ENCODE assay signal across 8 cellular contexts in the genomic region with DNA sequence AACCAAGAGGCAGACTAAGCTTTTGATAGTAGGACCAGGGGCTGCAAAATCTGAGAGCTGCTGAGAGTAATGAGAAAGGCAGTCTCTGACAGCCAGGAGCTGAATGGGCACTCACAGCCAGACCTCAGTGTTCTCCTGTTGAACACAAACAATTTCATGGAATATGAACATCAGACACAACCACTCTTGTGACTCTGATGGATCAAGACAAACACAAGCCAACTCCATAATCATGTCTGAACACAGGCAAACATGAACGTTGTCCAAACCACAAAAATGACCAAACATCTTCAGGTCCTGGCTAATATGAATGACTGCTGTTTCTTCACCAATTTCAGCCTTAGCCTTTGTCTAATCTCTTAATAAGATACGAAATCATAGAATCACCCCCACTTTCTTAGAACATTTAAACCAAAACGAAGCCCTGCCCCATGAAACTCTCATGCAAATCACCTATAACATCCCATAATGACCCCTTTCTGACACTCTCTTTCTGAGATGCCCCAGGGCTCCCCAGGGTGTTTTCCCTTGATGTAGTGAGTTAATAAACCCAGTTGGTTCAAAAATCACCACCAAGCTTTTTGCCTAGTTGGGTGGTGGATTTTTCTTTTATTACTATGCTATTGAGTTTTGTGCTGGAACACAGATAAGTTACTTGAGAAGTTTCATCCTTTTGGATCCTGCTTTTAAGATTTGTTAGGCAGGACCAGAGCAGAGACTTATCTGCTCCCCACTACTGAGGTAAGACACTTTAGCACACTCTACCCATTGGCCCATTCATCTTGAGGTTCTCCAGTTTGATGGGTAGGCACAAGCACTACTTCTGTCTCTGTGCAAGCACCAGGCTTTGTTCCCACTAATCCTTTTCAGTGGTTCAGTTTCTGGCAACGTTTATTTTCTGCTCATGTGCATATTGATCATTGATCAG. TPM values are rescaled to one million over a fixed set of nuclear protein-coding genes. Genes with fewer than 3 reads are reported as not detected.
DNase-seq lines count a peak whose midpoint lies in the region; ATAC-seq, FAIRE-seq and TF ChIP-seq lines count a peak whose summit lies in the region.

No MANE protein-coding gene starts in this region.

- no peak overlapping the region for H3K18ac ChIP-seq in IMR-90 (ENCODE audit: low read depth, low read length)

- in situ Hi-C loops in IMR-90 (cut with MboI; ENCODE audit: low sequenced_read_pairs): loop anchor here (5.0 kb wide), 1 partner anchor 292 kb away; no protein-coding TSS in a partner anchor

- no peaks in the 10 kb centered on the region for H3K4me1 ChIP-seq in IMR-90 (ENCODE audit: control insufficient read depth, insufficient read depth, low read length)

- H2AK5ac ChIP-seq in IMR-90 (ENCODE audit: low read depth, low read length): 0 out of 2 replicates have a peak overlapping the region, but pooled peaks have one; percentile 7

- H3K36me3 Mint-ChIP-seq in glutamatergic neuron (ENCODE audit: unreplicated experiment): no peaks in the 10 kb centered on the region

- no peak overlapping the region for H2BK20ac ChIP-seq in IMR-90 (ENCODE audit: low read depth, low read length)

- TF ChIP-seq POLR2A in IMR-90 (IDR thresholded peaks at IDR 0.05; ENCODE audit: low read depth, low read length): no peak

- H3K56ac ChIP-seq in IMR-90 (ENCODE audit: extremely low read depth, insufficient read depth, low read length): no peak overlapping the region

- peak overlapping the region; percentile 24 for H2AFZ ChIP-seq in IMR-90 (replicated peaks; ENCODE audit: low read length, poor library complexity)

- TF ChIP-seq CTCF in IMR-90 (conservative IDR thresholded peaks at IDR 0.05; ENCODE audit: low read depth, low read length) (no peak), glutamatergic neuron (IDR thresholded peaks at IDR 0.05; ENCODE audit: partially characterized antibody, unreplicated experiment) (no peak)

- intact Hi-C loops in IMR-90 (cut with micrococcal nuclease): loop anchor here (2.0 kb wide), 1 partner anchor 64 kb away; no protein-coding TSS in a partner anchor

- H3K14ac ChIP-seq in IMR-90 (replicated peaks; ENCODE audit: low read depth, low read length): no peak overlapping the region

- BruUV-seq in IMR-90 (replicated peaks; lab: Mats Ljungman, UMichigan): no TSS peak

- H3K27me3 ChIP-seq in IMR-90 (ENCODE audit: control insufficient read depth, insufficient read depth, low read length): no peaks in the 10 kb centered on the region

- H3K9me1 ChIP-seq in IMR-90 (ENCODE audit: insufficient read depth, low read length): no peaks in the 10 kb centered on the region

- H3K4me3 Mint-ChIP-seq in glutamatergic neuron (ENCODE audit: unreplicated experiment): peak overlapping the region; percentile 79

- no peak for TF ChIP-seq RAD21 in IMR-90 (IDR thresholded peaks at IDR 0.05; ENCODE audit: low read length)

- H3K9me3 ChIP-seq in IMR-90 (ENCODE audit: control insufficient read depth, insufficient read depth, low read length): no peaks in the 10 kb centered on the region

- no peak overlapping the region for H2BK120ac ChIP-seq in IMR-90 (ENCODE audit: low read depth, low read length)

- H3K27me3 Mint-ChIP-seq in glutamatergic neuron (ENCODE audit: unreplicated experiment): peaks cover 3% of the 10 kb centered on the region

- ATAC-seq in GM18867 (IDR thresholded peaks at IDR 0.05; ENCODE audit: unreplicated experiment) (peak; percentile 86), GM21737 (IDR thresholded peaks at IDR 0.05; ENCODE audit: unreplicated experiment) (peak; percentile 70), IMR-90 (ENCODE audit: low read depth) (no peak; the same call in 1 of the 2 replicates)

- H2BK15ac ChIP-seq in IMR-90 (ENCODE audit: low read depth, low read length): no peak overlapping the region

- H3K79me1 ChIP-seq in IMR-90 (ENCODE audit: low read depth in 1 of 2, low read length in 2 of 2): no peaks in the 10 kb centered on the region

- H4K20me1 ChIP-seq in IMR-90 (ENCODE audit: insufficient read depth, low read length): no peaks in the 10 kb centered on the region

- H4K5ac ChIP-seq in IMR-90 (ENCODE audit: low read depth, low read length): no peak overlapping the region

- H3K27ac ChIP-seq in IMR-90 (ENCODE audit: insufficient read depth, low read length): no peak overlapping the region

- no peak overlapping the region for H3K4ac ChIP-seq in IMR-90 (ENCODE audit: low read depth, low read length)

- H3K27ac Mint-ChIP-seq in glutamatergic neuron (ENCODE audit: unreplicated experiment): peak overlapping the region; percentile 92

- no peak overlapping the region for H3K9ac ChIP-seq in IMR-90 (ENCODE audit: low read depth, low read length)

- DNase-seq in IMR-90 (no peak), glutamatergic neuron (no peak), RCC 7860 (ENCODE audit: low spot score) (no peak), globus pallidus (ENCODE audit: low spot score) (no peak), hepatic stellate cell (ENCODE audit: low spot score) (no peak), midbrain (lab: John Stamatoyannopoulos, UW) (no peak)

- H3K36me3 ChIP-seq in IMR-90 (ENCODE audit: control insufficient read depth, insufficient read depth, low read length): no peaks in the 10 kb centered on the region

- H2BK5ac ChIP-seq in IMR-90 (ENCODE audit: low read depth, low read length, poor library complexity, severe bottlenecking): no peak overlapping the region

- H3K4me1 Mint-ChIP-seq in glutamatergic neuron (ENCODE audit: low read depth, unreplicated experiment): peaks cover 14% of the 10 kb centered on the region

- POLR2A ChIA-PET in IMR-90 (lab: Charles Lee; ENCODE audit: unreplicated experiment): no interaction called here

- no peak overlapping the region for H4K91ac ChIP-seq in IMR-90 (ENCODE audit: insufficient read depth, low read depth, low read length)

- H3K4me3 ChIP-seq in IMR-90 (ENCODE audit: insufficient read depth, low read depth, low read length): no peak overlapping the region

- CTCF ChIA-PET in IMR-90 (lab: Yijun Ruan, JAX): interaction anchor here (0.8 to 2.1 kb wide), 8 partner anchors 10 to 287 kb away, joined by 3 to 13 read pairs (median 4); partner anchors contain the start of gene LIX1

- H3K9me3 Mint-ChIP-seq in glutamatergic neuron (ENCODE audit: unreplicated experiment): no peaks in the 10 kb centered on the region

- H3K4me2 ChIP-seq in IMR-90 (ENCODE audit: low read depth, low read length): no peak overlapping the region

- dilution Hi-C loops in IMR-90 (cut with HindIII; ENCODE audit: low sequenced_read_pairs, unreplicated experiment): no loop called here

- H3K23ac ChIP-seq in IMR-90 (ENCODE audit: low read depth, low read length): no peak overlapping the region

- no peak for FAIRE-seq in RCC 7860 (lab: Jason Lieb, UNC)

- 17% methylated on average over 2 of the region's 4 CpGs; no CpG with 5 or more reads in 1 of the 2 experiments for WGBS in IMR-90 (ENCODE audit: extremely low coverage in 2 of 2, insufficient read length in 1 of 2), 2 experiments

- H2AK9ac ChIP-seq in IMR-90 (replicated peaks; ENCODE audit: low read depth, low read length, poor library complexity): no peak overlapping the region

- no peak overlapping the region for H4K8ac ChIP-seq in IMR-90 (ENCODE audit: low read depth in 2 of 2, low read length in 2 of 2)

TF ChIP-seq in IMR-90, 13 proteins besides CTCF, POLR2A, EP300 and RAD21:
- TF ChIP-seq CHD1 (IDR thresholded peaks at IDR 0.05; ENCODE audit: low read depth, low read length) (no peak), FOS (IDR thresholded peaks at IDR 0.05; ENCODE audit: low read depth, low read length) (no peak), NFE2L2 (IDR thresholded peaks at IDR 0.05; ENCODE audit: low read depth, low read length) (no peak), RCOR1 (IDR thresholded peaks at IDR 0.05; ENCODE audit: insufficient replicate concordance, low read length) (no peak), MAZ (IDR thresholded peaks at IDR 0.05; ENCODE audit: borderline replicate concordance, low read depth, low read length) (no peak), MAFK (IDR thresholded peaks at IDR 0.05; ENCODE audit: low read depth, low read length) (no peak), BHLHE40 (IDR thresholded peaks at IDR 0.05; ENCODE audit: low read depth, low read length) (no peak), SMC3 (IDR thresholded peaks at IDR 0.05; ENCODE audit: low read depth, low read length) (no peak), MXI1 (IDR thresholded peaks at IDR 0.05; ENCODE audit: borderline replicate concordance, low read depth, low read length) (no peak), CEBPB (IDR thresholded peaks at IDR 0.05; ENCODE audit: low read depth, low read length) (no peak), RFX5 (IDR thresholded peaks at IDR 0.05; ENCODE audit: low read depth, low read length) (no peak)
- TF ChIP-seq, protein P1, sequence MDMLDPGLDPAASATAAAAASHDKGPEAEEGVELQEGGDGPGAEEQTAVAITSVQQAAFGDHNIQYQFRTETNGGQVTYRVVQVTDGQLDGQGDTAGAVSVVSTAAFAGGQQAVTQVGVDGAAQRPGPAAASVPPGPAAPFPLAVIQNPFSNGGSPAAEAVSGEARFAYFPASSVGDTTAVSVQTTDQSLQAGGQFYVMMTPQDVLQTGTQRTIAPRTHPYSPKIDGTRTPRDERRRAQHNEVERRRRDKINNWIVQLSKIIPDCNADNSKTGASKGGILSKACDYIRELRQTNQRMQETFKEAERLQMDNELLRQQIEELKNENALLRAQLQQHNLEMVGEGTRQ (IDR thresholded peaks at IDR 0.05; ENCODE audit: low read depth, low read length): no peak
- TF ChIP-seq, protein P2, sequence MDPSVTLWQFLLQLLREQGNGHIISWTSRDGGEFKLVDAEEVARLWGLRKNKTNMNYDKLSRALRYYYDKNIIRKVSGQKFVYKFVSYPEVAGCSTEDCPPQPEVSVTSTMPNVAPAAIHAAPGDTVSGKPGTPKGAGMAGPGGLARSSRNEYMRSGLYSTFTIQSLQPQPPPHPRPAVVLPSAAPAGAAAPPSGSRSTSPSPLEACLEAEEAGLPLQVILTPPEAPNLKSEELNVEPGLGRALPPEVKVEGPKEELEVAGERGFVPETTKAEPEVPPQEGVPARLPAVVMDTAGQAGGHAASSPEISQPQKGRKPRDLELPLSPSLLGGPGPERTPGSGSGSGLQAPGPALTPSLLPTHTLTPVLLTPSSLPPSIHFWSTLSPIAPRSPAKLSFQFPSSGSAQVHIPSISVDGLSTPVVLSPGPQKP (IDR thresholded peaks at IDR 0.05; ENCODE audit: borderline replicate concordance, low read depth, low read length): no peak

RNA-seq across cellular contexts. Expression of gene ERAP2, which starts 5.9 kb away (rescaled TPM):
- 18.3 and 21.3 TPM in 2 replicates for total RNA-seq in IMR-90 (2012; rRNA removed)
- 10.6 and 11.0 TPM in 2 replicates for polyA plus RNA-seq in IMR-90 (2012; rRNA removed)
- polyA plus RNA-seq in IMR-90 (2012; cell fraction: cytosol; rRNA removed): 2.9 and 4.5 TPM in 2 replicates
- 1.2 and 8.3 TPM in 2 replicates for polyA plus RNA-seq in IMR-90 (2012; cell fraction: nucleus; rRNA removed; ENCODE audit: low replicate concordance)
- total RNA-seq in glutamatergic neuron (ENCODE audit: unreplicated experiment): not detected

Comparison
In these comparisons a context has a peak if more than half of its experiments do, and no peak if none do; other contexts are left out.
1. RNA of gene ERAP2, which starts 5.9 kb away (total RNA-seq): 18.3 to 21.3 TPM in IMR-90; not detected in glutamatergic neuron (single experiment); every median in the first group is over 10 times any median in the second.